ENCODE assay signal across 20 cellular contexts in the genomic region with DNA sequence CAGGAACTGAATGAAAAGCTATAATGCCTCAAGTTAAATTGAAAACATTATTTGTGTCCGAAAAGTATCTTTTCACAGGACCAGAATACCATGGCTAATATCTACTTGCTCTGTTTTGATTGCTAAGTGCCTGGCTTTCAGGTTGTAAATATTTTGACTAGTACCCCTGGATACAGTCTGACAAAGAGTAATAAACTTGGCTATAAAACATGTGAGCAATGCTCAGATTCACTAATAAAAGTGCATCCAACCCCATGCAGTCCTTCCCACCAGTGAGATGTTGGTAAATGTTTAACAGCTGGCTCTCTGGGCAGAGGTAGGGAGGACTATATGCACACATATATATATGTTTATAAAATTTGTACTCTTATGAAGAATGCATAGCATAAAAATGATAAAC.
DNase-seq lines count a peak whose midpoint lies in the region; ATAC-seq, FAIRE-seq and TF ChIP-seq lines count a peak whose summit lies in the region.
"Had no signal": no experiment of that assay in that cellular context is flagged by ENCODE, and none has a peak within 500 bp of the region (broad histone marks: within the 10 kb centered on the region; RNA-seq: fewer than 3 reads in every experiment).

No MANE protein-coding gene starts in this region.

- 64 to 69% methylated on average over 1 of the region's 1 CpG for WGBS in pancreas, 2 donors
- WGBS in gastroesophageal sphincter (ENCODE audit: low coverage in 1 of 2), 2 donors = 14 to 25% methylated on average over 1 of the region's 1 CpG

- no peak overlapping the region for H3K4me3 ChIP-seq in MG63
- H3K4me3 ChIP-seq in pancreas = no peak overlapping the region
- H3K4me3 ChIP-seq in gastroesophageal sphincter = no peak overlapping the region
- H3K4me3 ChIP-seq: spleen had no signal

- peak; percentile 81 for FAIRE-seq in pancreas (lab: Jason Lieb, UNC)

- TF ChIP-seq POLR2A in gastroesophageal sphincter (IDR thresholded peaks at IDR 0.05) = no peak

- no peak overlapping the region for H3K27ac ChIP-seq in pancreas
- no peak overlapping the region for H3K27ac ChIP-seq in gastroesophageal sphincter
- H3K27ac ChIP-seq: KMS-11, parathyroid adenoma, spleen had no signal

- DNase-seq in EH (ENCODE audit: low read depth) (peak; percentile 69), MG63 (peak; percentile 1), glomerular visceral epithelial cell (ENCODE audit: extremely low spot score) (peak; percentile 64), pancreas (no peak)
- DNase-seq: activated CD4-positive, CD25-positive, alpha-beta regulatory T cell treated with anti-CD3 and anti-CD28 coated beads, Interleukin-2, amount 50 U/mL, for 72 hours; effector memory CD4-positive, alpha-beta T cell; GF-D8; H7; hypothalamus; NCI-H1436; NCI-H2227 treated with DMSO at 0.1 percent for 48 hours; SIG-M5; spleen had no signal

- TF ChIP-seq CTCF in pancreas (IDR thresholded peaks at IDR 0.05) (no peak), gastroesophageal sphincter (IDR thresholded peaks at IDR 0.05) (no peak)

- intact Hi-C loops in pancreas (cut with DNase I) = no loop called here

- no peaks in the 10 kb centered on the region for H3K27me3 ChIP-seq in MG63
- no peaks in the 10 kb centered on the region for H3K27me3 ChIP-seq in pancreas
- H3K27me3 ChIP-seq in gastroesophageal sphincter = no peaks in the 10 kb centered on the region
- H3K27me3 ChIP-seq: spleen had no signal

- H3K9me3 ChIP-seq in MG63 = peaks cover 3% of the 10 kb centered on the region; the same call in 1 of the 2 replicates
- H3K9me3 ChIP-seq in pancreas = no peaks in the 10 kb centered on the region
- peaks cover 0 to 10% (median 0%) of the 10 kb centered on the region in 3 donors for H3K9me3 ChIP-seq in gastroesophageal sphincter

- H3K4me1 ChIP-seq in pancreas = no peaks in the 10 kb centered on the region
- H3K4me1 ChIP-seq in gastroesophageal sphincter = peaks cover 0 to 13% (median 0%) of the 10 kb centered on the region in 3 donors
- H3K4me1 ChIP-seq: parathyroid adenoma had no signal

- ATAC-seq in pancreas = no peak
- no peak for ATAC-seq in GM19397 (IDR thresholded peaks at IDR 0.05; ENCODE audit: unreplicated experiment)
- ATAC-seq in GM18858 (IDR thresholded peaks at IDR 0.05; ENCODE audit: unreplicated experiment) = no peak
- no peak for ATAC-seq in GM21529 (IDR thresholded peaks at IDR 0.05; ENCODE audit: unreplicated experiment)
- no peak for ATAC-seq in gastroesophageal sphincter
- ATAC-seq: left lobe of liver had no signal

- H3K36me3 ChIP-seq in MG63 (no peaks in the 10 kb centered on the region), pancreas (no peaks in the 10 kb centered on the region), gastroesophageal sphincter (no peaks in the 10 kb centered on the region)
- H3K36me3 ChIP-seq: spleen had no signal

- TF ChIP-seq EP300 in gastroesophageal sphincter (IDR thresholded peaks at IDR 0.05) = no peak

Comparison
In these comparisons a context has a peak if more than half of its experiments do, and no peak if none do; other contexts are left out.
1. DNase-seq: peak in EH (single experiment), MG63 (single experiment) and glomerular visceral epithelial cell (single experiment); none in pancreas (0 of 6).